In the genomic region with DNA sequence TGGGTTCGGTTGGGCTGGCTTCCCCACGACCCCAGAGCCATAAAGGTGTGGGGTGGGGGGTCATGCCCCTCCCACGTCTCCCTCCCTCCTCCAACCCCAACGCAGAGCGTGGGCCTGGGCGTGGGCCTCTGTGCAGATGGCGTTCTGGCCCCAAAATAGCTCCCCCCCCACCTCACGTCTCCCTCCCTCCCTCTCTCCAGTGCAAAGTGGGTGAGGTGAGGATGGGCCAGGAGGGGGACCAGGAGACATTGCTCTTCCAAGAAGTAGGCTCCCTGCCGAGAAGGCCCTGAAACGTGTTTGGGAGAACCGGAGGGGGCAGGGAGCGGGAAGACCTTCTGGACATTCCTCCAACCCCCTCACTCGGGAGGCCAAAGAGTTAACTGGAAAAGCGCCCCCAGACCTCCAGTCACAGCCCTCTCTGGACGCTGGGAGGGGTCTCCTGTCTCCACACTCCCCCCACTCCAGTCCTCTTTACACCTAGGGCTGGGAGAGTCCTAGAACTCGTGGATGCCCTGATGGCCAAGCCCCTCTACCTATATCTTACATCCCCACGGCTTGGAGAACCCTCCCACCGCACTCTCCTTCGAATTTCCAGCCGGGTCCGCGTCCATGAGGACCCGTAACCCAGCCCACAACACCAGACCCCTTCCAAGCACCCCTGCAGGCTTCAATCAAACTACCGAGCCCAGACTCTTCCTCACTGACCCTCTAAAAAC, we compare ENCODE assay signal across 9 cellular contexts. TPM values are rescaled to one million over a fixed set of nuclear protein-coding genes. Genes with fewer than 3 reads are reported as not detected.
A peak's percentile ranks its signal among the peaks of the same experiment; 100 is the strongest.
DNase-seq lines count a peak whose midpoint lies in the region; ATAC-seq, FAIRE-seq and TF ChIP-seq lines count a peak whose summit lies in the region.
"Had no signal": no experiment of that assay in that cellular context is flagged by ENCODE, and none has a peak within 500 bp of the region (broad histone marks: within the 10 kb centered on the region; RNA-seq: fewer than 3 reads in every experiment).

No MANE protein-coding gene starts in this region.

- H3K9me3 ChIP-seq in H1 (ENCODE audit: insufficient read depth in 2 of 2, low read depth in 1 of 2, low read length in 1 of 2) (no peaks in the 10 kb centered on the region), parathyroid adenoma (ENCODE audit: control insufficient read depth, low read length) (no peaks in the 10 kb centered on the region)
- H3K9me3 ChIP-seq: sigmoid colon had no signal

- WGBS in H1 (ENCODE audit: extremely low coverage in 1 of 2, insufficient coverage in 1 of 2, insufficient read length in 1 of 2, insufficient replicate concordance in 2 of 2, low coverage in 1 of 2, low lambda C conversion rate in 2 of 2, missing lambda C conversion rate in 1 of 2), 2 experiments, result 1% methylated on average over 16 of the region's 24 CpGs; no CpG with 5 or more reads in 1 of the 2 experiments

- H2BK120ac ChIP-seq in H1 (replicated peaks; ENCODE audit: low read depth, low read length), result peak overlapping the region; percentile 94

- TF ChIP-seq CTCF in H1 (IDR thresholded peaks at IDR 0.05; ENCODE audit: control extremely low read depth in 1 of 3, insufficient read depth in 1 of 3, low read depth in 1 of 3, low read length in 3 of 3), result no peak
- TF ChIP-seq CTCF in parathyroid adenoma (IDR thresholded peaks at IDR 0.05), result no peak
- TF ChIP-seq CTCF in omental fat pad (IDR thresholded peaks at IDR 0.05), result no peak

- peaks cover 2 to 13% of the 10 kb centered on the region in 2 experiments for H4K20me1 ChIP-seq in H1 (replicated peaks in 1 of 2; ENCODE audit: control insufficient read depth in 1 of 2, insufficient read depth in 2 of 2, low read length in 2 of 2)

- TF ChIP-seq EP300 in H1 (IDR thresholded peaks at IDR 0.05; ENCODE audit: borderline replicate concordance in 1 of 2, low read depth in 2 of 2, low read length in 2 of 2), result no peak

- H3K79me2 ChIP-seq in H1 (ENCODE audit: control insufficient read depth in 1 of 2, insufficient read depth in 2 of 2, low read length in 2 of 2), result peaks cover 14 to 37% of the 10 kb centered on the region in 2 experiments
- H3K79me2 ChIP-seq in parathyroid adenoma, result no peaks in the 10 kb centered on the region

- H2AK5ac ChIP-seq in H1 (ENCODE audit: low read depth, low read length), result peak overlapping the region; percentile 97; the same call in 1 of the 2 replicates

- DNase-seq in DMS53 (lab: John Stamatoyannopoulos, UW) (peak; percentile 42), DMS53 treated with DMSO at 0.1 percent for 48 hours (lab: John Stamatoyannopoulos, UW; ENCODE audit: unreplicated experiment) (no peak), NCI-H2171 (lab: John Stamatoyannopoulos, UW) (peak; percentile 14), H1 (ENCODE audit: low read depth in 1 of 2, low spot score in 2 of 2) (peak in 1 of 2 experiments; percentile 73), omental fat pad (ENCODE audit: low spot score) (no peak), LoVo (ENCODE audit: low spot score) (no peak)
- DNase-seq: sigmoid colon had no signal

- H3K4me3 ChIP-seq in H1 (ENCODE audit: extremely low read depth in 1 of 4, insufficient read depth in 2 of 4, low read depth in 3 of 4, low read length in 4 of 4) (peak overlapping the region; percentile 72 to 97 (median 84)), parathyroid adenoma (ENCODE audit: low read depth, low read length) (no peak overlapping the region)

- H3K4me1 ChIP-seq in H1 (replicated peaks in 1 of 4; ENCODE audit: control insufficient read depth in 3 of 4, insufficient read depth in 4 of 4, low read length in 3 of 4) (peaks cover 5 to 15% (median 11%) of the 10 kb centered on the region in 4 experiments), parathyroid adenoma (peaks cover 4% of the 10 kb centered on the region)

- POLR2A ChIA-PET in H1 (lab: Charles Lee; ENCODE audit: partially characterized antibody), result interaction anchor here (0.6 to 1.7 kb wide), 6 partner anchors 10 to 199 kb away, joined by 3 to 11 read pairs (median 4); a partner anchor contains a TSS

- no peak for TF ChIP-seq RAD21 in H1 (IDR thresholded peaks at IDR 0.05 in 1 of 2, conservative IDR thresholded peaks at IDR 0.05 in 1 of 2; ENCODE audit: low read depth in 2 of 2, low read length in 2 of 2)

- no peak overlapping the region for H3K23ac ChIP-seq in H1 (ENCODE audit: insufficient read length)

- no peak for TF ChIP-seq POLR2A in H1 (IDR thresholded peaks at IDR 0.05; ENCODE audit: control extremely low read depth in 1 of 2, low read depth in 2 of 2, low read length in 2 of 2)

- CTCF ChIA-PET in H1 (lab: Charles Lee; ENCODE audit: partially characterized antibody), result interaction anchor here (0.6 to 1.1 kb wide), 3 partner anchors 13 to 32 kb away, joined by 3 to 6 read pairs (median 3); a partner anchor contains a TSS

- no peaks in the 10 kb centered on the region for H3K36me3 ChIP-seq in H1 (ENCODE audit: control insufficient read depth in 2 of 4, insufficient read depth in 4 of 4, low read length in 3 of 4)
- no peaks in the 10 kb centered on the region for H3K36me3 ChIP-seq in parathyroid adenoma (ENCODE audit: control insufficient read depth, insufficient read depth, low read length)
- H3K36me3 ChIP-seq: sigmoid colon had no signal

- peaks cover 9% of the 10 kb centered on the region for H3K79me1 ChIP-seq in H1 (ENCODE audit: low read depth, low read length)

- H4K91ac ChIP-seq in H1 (replicated peaks; ENCODE audit: insufficient read length, low read length), result peak overlapping the region; percentile 67

- no peak overlapping the region for H3K14ac ChIP-seq in H1 (ENCODE audit: insufficient read length)

- H4K8ac ChIP-seq in H1 (ENCODE audit: extremely low read depth, insufficient read depth, low read length), result peak overlapping the region; percentile 69

- FAIRE-seq in H1 (lab: Jason Lieb, UNC), result no peak

- H2BK5ac ChIP-seq in H1 (ENCODE audit: low read depth, low read length), result peak overlapping the region; percentile 99

- H2BK15ac ChIP-seq in H1 (ENCODE audit: low read length), result peak overlapping the region; percentile 92; the same call in 1 of the 2 replicates

- H2AFZ ChIP-seq in H1 (ENCODE audit: low read length) (no peak overlapping the region), parathyroid adenoma (peak overlapping the region; percentile 95)

- H3K27me3 ChIP-seq in H1 (replicated peaks in 1 of 4; ENCODE audit: control insufficient read depth in 3 of 4, extremely low read depth in 1 of 4, insufficient read depth in 3 of 4, low read length in 3 of 4), result no peaks in the 10 kb centered on the region
- H3K27me3 ChIP-seq in parathyroid adenoma (ENCODE audit: control insufficient read depth, insufficient read depth, low read length), result no peaks in the 10 kb centered on the region

- H2BK12ac ChIP-seq in H1 (ENCODE audit: low read depth, low read length), result peak overlapping the region; percentile 80; the same call in 1 of the 2 replicates

- ATAC-seq in omental fat pad (ENCODE audit: low FRiP score) (no peak), GM18520 (IDR thresholded peaks at IDR 0.05; ENCODE audit: unreplicated experiment) (no peak)

- H3K23me2 ChIP-seq in H1 (ENCODE audit: low read depth, low read length), result peaks cover 15% of the 10 kb centered on the region

- H3K9ac ChIP-seq in H1 (replicated peaks in 1 of 4; ENCODE audit: extremely low read depth in 1 of 4, low read depth in 3 of 4, low read length in 3 of 4), result peak overlapping the region in 3 of 4 experiments; percentile 34 to 51 (median 50); a peak in 4 of 7 replicates
- peak overlapping the region; percentile 64 for H3K9ac ChIP-seq in parathyroid adenoma

- H3K4ac ChIP-seq in H1 (replicated peaks; ENCODE audit: insufficient read length, low read depth, low read length), result peak overlapping the region; percentile 86

- peak overlapping the region; percentile 99 for H3K18ac ChIP-seq in H1 (ENCODE audit: extremely low read depth, low read length)

- H3K56ac ChIP-seq in H1 (replicated peaks; ENCODE audit: insufficient read length, low read depth, low read length), result peak overlapping the region; percentile 32

- peak overlapping the region; percentile 88 to 90 for H3K4me2 ChIP-seq in H1 (ENCODE audit: insufficient read depth in 1 of 2, low read depth in 2 of 2, low read length in 2 of 2)
- H3K4me2 ChIP-seq in parathyroid adenoma (ENCODE audit: low read length), result no peak overlapping the region

- H3K27ac ChIP-seq in H1 (ENCODE audit: low read depth, low read length) (no peak overlapping the region), parathyroid adenoma (peak overlapping the region; percentile 64)
- H3K27ac ChIP-seq: sigmoid colon had no signal

- peak overlapping the region; percentile 67 for H4K5ac ChIP-seq in H1 (ENCODE audit: insufficient read length, low read depth, low read length)

- peak overlapping the region; percentile 18; the same call in 1 of the 2 replicates for H2BK20ac ChIP-seq in H1 (ENCODE audit: low read length)

TF ChIP-seq in H1, 55 proteins besides CTCF, POLR2A, EP300 and RAD21 (continues in another document):
- TF ChIP-seq SAP30 (IDR thresholded peaks at IDR 0.05; ENCODE audit: insufficient read depth, insufficient replicate concordance, low read length) (peak; percentile 36), KDM4A (IDR thresholded peaks at IDR 0.05; ENCODE audit: low read depth, low read length, severe bottlenecking) (peak; percentile 26), TAF1 (IDR thresholded peaks at IDR 0.05; ENCODE audit: low read depth, low read length) (0 out of 2 replicates have a peak, but pooled peaks have one; percentile 0), JUND (IDR thresholded peaks at IDR 0.05; ENCODE audit: low read length) (no peak), PHF8 (conservative IDR thresholded peaks at IDR 0.05; ENCODE audit: low read depth, low read length) (no peak)

RNA-seq across cellular contexts. Expression of a gene that starts 0.9 kb away (rescaled TPM):
- total RNA-seq in H1 (2021; fragmentation: NEBNext Ultra II Directional; extraction: Animal tissue kit (Norgen Biotek cat#: 25700)), result 45.0 and 47.6 TPM in 2 replicates
- 13.1 and 15.8 TPM in 2 replicates for polyA plus RNA-seq in H1 (2011; rRNA removed)
- 16.9 TPM for polyA plus RNA-seq in H1 (2011; cell fraction: cytosol; rRNA removed)
- polyA plus RNA-seq in H1 (2011; cell fraction: nucleus; rRNA removed), result 49.4 TPM
- 26.1 to 33.9 TPM (median 30.6 TPM) in 4 replicates for polyA plus RNA-seq in H1 (2012, experiment 1 of 2)
- 6.6 TPM for polyA plus RNA-seq in H1 (2012, experiment 2 of 2)
- 18.5 TPM for polyA plus RNA-seq in H1 (2013, experiment 1 of 2)
- 18.8 TPM for polyA plus RNA-seq in H1 (2013, experiment 2 of 2)
- 30.3 and 40.8 TPM in 2 replicates for polyA minus RNA-seq in H1 (2011; rRNA and poly(A)+ RNA removed)
- polyA minus RNA-seq in H1 (2011; cell fraction: cytosol; rRNA and poly(A)+ RNA removed), result 22.1 TPM
- polyA minus RNA-seq in H1 (2011; cell fraction: nucleus; rRNA and poly(A)+ RNA removed), result 31.9 TPM
- under 1 TPM; 0.09 to 0.24 (median 0.14) TPM for total RNA-seq in omental fat pad

RNA-seq across cellular contexts. Expression of a gene that starts 32.0 kb away (rescaled TPM):
- total RNA-seq in H1 (2021; fragmentation: NEBNext Ultra II Directional; extraction: Animal tissue kit (Norgen Biotek cat#: 25700)), result 115 and 116 TPM in 2 replicates
- 66.7 and 161 TPM in 2 replicates for polyA plus RNA-seq in H1 (2011; rRNA removed)
- 36.1 TPM for polyA plus RNA-seq in H1 (2011; cell fraction: cytosol; rRNA removed)
- 88.4 TPM for polyA plus RNA-seq in H1 (2011; cell fraction: nucleus; rRNA removed)
- 82.0 to 146 TPM (median 135 TPM) in 4 replicates for polyA plus RNA-seq in H1 (2012, experiment 1 of 2)
- 65.2 TPM for polyA plus RNA-seq in H1 (2012, experiment 2 of 2)
- polyA plus RNA-seq in H1 (2013, experiment 1 of 2), result 49.7 TPM
- polyA plus RNA-seq in H1 (2013, experiment 2 of 2), result 45.9 TPM
- 67.0 and 81.2 TPM in 2 replicates for polyA minus RNA-seq in H1 (2011; rRNA and poly(A)+ RNA removed)
- 103 TPM for polyA minus RNA-seq in H1 (2011; cell fraction: cytosol; rRNA and poly(A)+ RNA removed)
- 39.2 TPM for polyA minus RNA-seq in H1 (2011; cell fraction: nucleus; rRNA and poly(A)+ RNA removed)
- 10 to 100 TPM; 19.4 to 35.9 (median 23.8) TPM for total RNA-seq in omental fat pad

Comparison
In these comparisons a context has a peak if more than half of its experiments do, and no peak if none do; other contexts are left out.
1. DNase-seq: peak in DMS53 (single experiment) and NCI-H2171 (single experiment); none in DMS53 treated with DMSO at 0.1 percent for 48 hours (single experiment), omental fat pad (single experiment) and LoVo (single experiment).
2. RNA of a gene that starts 0.9 kb away (total RNA-seq): 45.0 to 47.6 TPM in H1; 0.09 to 0.24 TPM in omental fat pad; every median in the first group is over 10 times any median in the second.